In genomic region chr3:58164199-58164879, GRCh38 we compare ENCODE assay signal across 9 cellular contexts. TPM values are rescaled to one million over a fixed set of nuclear protein-coding genes. Genes with fewer than 3 reads are reported as not detected.
A peak's percentile ranks its signal among the peaks of the same experiment; 100 is the strongest.
DNase-seq lines count a peak whose midpoint lies in the region; ATAC-seq and TF ChIP-seq lines count a peak whose summit lies in the region.
"Had no signal": no experiment of that assay in that cellular context is flagged by ENCODE, and none has a peak within 500 bp of the region (broad histone marks: within the 10 kb centered on the region; RNA-seq: fewer than 3 reads in every experiment).

No MANE protein-coding gene starts in this region.

- in situ Hi-C loops in HAP-1 (cut with MboI; ENCODE audit: low sequenced_read_pairs) = no loop called here

- CTCF ChIA-PET in CD4-positive, alpha-beta T cell (lab: Charles Lee) = no interaction called here

- ATAC-seq in CD4-positive, alpha-beta T cell (ENCODE audit: poor library complexity) = no peak
- ATAC-seq: effector memory CD8-positive, alpha-beta T cell had no signal

- H3K27ac ChIP-seq in adrenal gland (peak overlapping the region in 1 of 5 donors; percentile 71), layer of hippocampus (ENCODE audit: low read depth, low read length) (peak overlapping the region; percentile 19), tibial nerve (peak overlapping the region; percentile 41 to 87 (median 66))
- no peak overlapping the region for H3K27ac ChIP-seq in CD4-positive, alpha-beta T cell (ENCODE audit: low read depth, low read length)

- H3K4me1 ChIP-seq in adrenal gland (replicated peaks in 1 of 2) (peaks cover 5 to 26% of the 10 kb centered on the region in 2 donors), tibial nerve (peaks cover 0 to 72% (median 37%) of the 10 kb centered on the region in 4 donors), HAP-1 (no peaks in the 10 kb centered on the region)

- peak in 1 of 2 donors; percentile 67 for TF ChIP-seq EP300 in tibial nerve (IDR thresholded peaks at IDR 0.05)

- H3K27ac Mint-ChIP-seq in CD4-positive, alpha-beta T cell = no peak overlapping the region
- H3K27ac Mint-ChIP-seq: effector memory CD8-positive, alpha-beta T cell had no signal

- no peak for TF ChIP-seq POLR2A in adrenal gland (IDR thresholded peaks at IDR 0.05)
- no peak for TF ChIP-seq POLR2A in tibial nerve (IDR thresholded peaks at IDR 0.05)

- peaks cover 72% of the 10 kb centered on the region for H3K36me3 Mint-ChIP-seq in CD4-positive, alpha-beta T cell (ENCODE audit: low read depth)

- H3K4me1 Mint-ChIP-seq in CD4-positive, alpha-beta T cell (ENCODE audit: low read depth) = no peaks in the 10 kb centered on the region

- no peak overlapping the region for H3K4me3 Mint-ChIP-seq in CD4-positive, alpha-beta T cell
- H3K4me3 Mint-ChIP-seq: effector memory CD8-positive, alpha-beta T cell had no signal

- POLR2A ChIA-PET in CD4-positive, alpha-beta T cell (lab: Charles Lee) = no interaction called here

- WGBS in adrenal gland, 4 donors = 62 to 85% (median 73%) methylated on average over 10 to 12 of the region's 12 CpGs
- WGBS in tibial nerve, 2 donors = 34 to 50% methylated on average over 7 to 12 of the region's 12 CpGs

- no peak overlapping the region for H3K4me3 ChIP-seq in adrenal gland
- H3K4me3 ChIP-seq in tibial nerve = no peak overlapping the region
- no peak overlapping the region for H3K4me3 ChIP-seq in HAP-1

- H3K27me3 Mint-ChIP-seq in CD4-positive, alpha-beta T cell = no peaks in the 10 kb centered on the region
- H3K27me3 Mint-ChIP-seq: effector memory CD8-positive, alpha-beta T cell had no signal

- H3K9me3 ChIP-seq in adrenal gland (replicated peaks in 1 of 3) (no peaks in the 10 kb centered on the region), tibial nerve (no peaks in the 10 kb centered on the region), HAP-1 (no peaks in the 10 kb centered on the region)
- no peaks in the 10 kb centered on the region for H3K9me3 ChIP-seq in CD4-positive, alpha-beta T cell (ENCODE audit: control insufficient read depth, low read length)

- no peak for TF ChIP-seq CTCF in adrenal gland (IDR thresholded peaks at IDR 0.05)
- no peak for TF ChIP-seq CTCF in tibial nerve (IDR thresholded peaks at IDR 0.05)
- no peak for TF ChIP-seq CTCF in CD4-positive, alpha-beta T cell (IDR thresholded peaks at IDR 0.05)

- DNase-seq in NCI-H1092 (lab: John Stamatoyannopoulos, UW) (peak; percentile 80), adrenal gland (peak in 6 of 7 donors; percentile 36 to 76 (median 66)), tibial nerve (ENCODE audit: low spot score in 2 of 2) (no peak), HAP-1 (ENCODE audit: low spot score in 2 of 2) (no peak), DMS114 treated with DMSO at 0.1 percent for 48 hours (lab: John Stamatoyannopoulos, UW; ENCODE audit: unreplicated experiment) (no peak)
- DNase-seq in CD4-positive, alpha-beta T cell = no peak
- DNase-seq: effector memory CD8-positive, alpha-beta T cell; trophoblast cell had no signal

- peaks cover 0 to 6% of the 10 kb centered on the region in 2 donors for H3K36me3 ChIP-seq in adrenal gland (replicated peaks in 1 of 2)
- peaks cover 0 to 27% (median 0%) of the 10 kb centered on the region in 3 donors for H3K36me3 ChIP-seq in tibial nerve
- peaks cover 9% of the 10 kb centered on the region for H3K36me3 ChIP-seq in HAP-1 (replicated peaks)

- intact Hi-C loops in adrenal gland (cut with DNase I) = no loop called here
- intact Hi-C loops in CD4-positive, alpha-beta T cell (cut with DNase I, micrococcal nuclease) = no loop called here

- no peaks in the 10 kb centered on the region for H3K9me3 Mint-ChIP-seq in CD4-positive, alpha-beta T cell
- H3K9me3 Mint-ChIP-seq: effector memory CD8-positive, alpha-beta T cell had no signal

- no peaks in the 10 kb centered on the region for H3K27me3 ChIP-seq in adrenal gland
- no peaks in the 10 kb centered on the region for H3K27me3 ChIP-seq in layer of hippocampus (ENCODE audit: control insufficient read depth, insufficient read depth, low read length)
- no peaks in the 10 kb centered on the region for H3K27me3 ChIP-seq in tibial nerve
- H3K27me3 ChIP-seq in CD4-positive, alpha-beta T cell (ENCODE audit: control insufficient read depth, insufficient read depth, low read length) = no peaks in the 10 kb centered on the region
- H3K27me3 ChIP-seq in HAP-1 (ENCODE audit: low read depth) = no peaks in the 10 kb centered on the region

RNA-seq across cellular contexts. Expression of gene DNASE1L3, which starts 46.4 kb away (rescaled TPM):
- total RNA-seq in adrenal gland (10 to 100 TPM; 42.9 to 83.9 (median 58.4) TPM), tibial nerve (10 to 100 TPM in 1 of 4 donors, 1 to 10 TPM in 2, under 1 TPM in 1; 0.39 to 12.9 (median 1.5) TPM)
- polyA plus RNA-seq in adrenal gland = 10 to 100 TPM; 29.2 to 57.6 (median 46.3) TPM
- total RNA-seq in CD4-positive, alpha-beta T cell = under 1 TPM; 0.53 to 0.80 TPM

Comparison
In these comparisons a context has a peak if more than half of its experiments do, and no peak if none do; other contexts are left out.
1. DNase-seq: peak in NCI-H1092 (single experiment) and adrenal gland (6 of 7); none in tibial nerve (0 of 2), CD4-positive, alpha-beta T cell (0 of 10), HAP-1 (0 of 2) and DMS114 treated with DMSO at 0.1 percent for 48 hours (single experiment).